Comparison of ENCODE assay signal across 24 cellular contexts in the genomic region with DNA sequence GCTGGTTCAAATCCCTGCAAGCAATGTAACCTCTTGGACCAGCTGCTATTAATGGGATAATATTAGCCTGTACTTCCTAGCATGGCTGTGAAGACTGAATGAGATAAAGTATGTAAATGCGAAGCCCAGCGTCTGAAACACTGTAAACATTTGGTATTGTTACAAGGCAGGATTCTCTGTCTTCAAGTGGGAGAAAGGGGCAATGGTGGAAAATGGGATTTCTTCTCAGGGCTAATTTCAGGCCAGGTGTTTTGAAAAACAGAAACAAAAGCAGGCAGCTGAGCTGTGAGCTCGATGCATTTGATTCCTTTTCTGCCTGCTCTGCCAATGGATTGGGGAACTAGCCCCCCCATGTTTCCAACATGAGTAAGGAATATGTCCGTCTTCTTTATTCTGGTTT.
"Had no signal": no experiment of that assay in that cellular context is flagged by ENCODE, and none has a peak within 500 bp of the region (broad histone marks: within the 10 kb centered on the region; RNA-seq: fewer than 3 reads in every experiment).

No MANE protein-coding gene starts in this region.

- H3K4me3 ChIP-seq: body of pancreas, esophagus squamous epithelium, left lung, lower lobe of right lung, mucosa of descending colon, suprapubic skin, tibial nerve had no signal

- H3K9me3 ChIP-seq: body of pancreas, esophagus squamous epithelium, lower lobe of right lung, suprapubic skin, tibial nerve had no signal

- H3K36me3 ChIP-seq: esophagus squamous epithelium, left lung, lower lobe of right lung, suprapubic skin, tibial nerve had no signal

- ATAC-seq: body of pancreas; left lung; lower lobe of right lung; mucosa of descending colon; natural killer cell treated with Interleukin-12 subunit alpha and Interleukin-12 subunit beta and Interleukin-15 and Interleukin-18, amount 100 ng/mL, for 72 hours; right cardiac atrium had no signal

- DNase-seq: activated CD4-positive, alpha-beta T cell treated with anti-CD3 and anti-CD28 coated beads for 4 hours; activated CD4-positive, alpha-beta T cell treated with anti-CD3 and anti-CD28 coated beads, Interleukin-2, amount 50 U/mL, for 48 hours; activated CD8-positive, alpha-beta memory T cell treated with anti-CD3 and anti-CD28 coated beads for 24 hours; activated effector memory CD4-positive, alpha-beta T cell treated with Interleukin-2 at 50 U/mL for 16 hours; activated naive CD4-positive, alpha-beta T cell treated with Interleukin-2 at 50 U/mL for 16 hours; anterior cingulate cortex; body of pancreas; dermis blood vessel endothelial cell; effector CD4-positive, alpha-beta T cell; esophagus squamous epithelium; foreskin melanocyte; left lung; lower lobe of right lung; mucosa of descending colon; posterior cingulate gyrus; right cardiac atrium; stimulated activated CD4-positive, alpha-beta T cell treated with anti-CD3 and anti-CD28 coated beads, Interleukin-15, amount 100 ng/mL, for 24 hours; stimulated activated CD4-positive, alpha-beta T cell treated with anti-CD3 and anti-CD28 coated beads, Interleukin-2, amount 100 ng/mL, for 24 hours; stimulated activated naive CD4-positive, alpha-beta T cell had no signal

- H3K36me3 Mint-ChIP-seq: activated naive CD8-positive, alpha-beta T cell; natural killer cell treated with Interleukin-12 subunit alpha and Interleukin-12 subunit beta and Interleukin-15 and Interleukin-18, amount 100 ng/mL, for 72 hours had no signal

- H3K4me1 ChIP-seq: body of pancreas, esophagus squamous epithelium, left lung, lower lobe of right lung, suprapubic skin, tibial nerve had no signal

- H3K27ac Mint-ChIP-seq: activated naive CD8-positive, alpha-beta T cell; natural killer cell treated with Interleukin-12 subunit alpha and Interleukin-12 subunit beta and Interleukin-15 and Interleukin-18, amount 100 ng/mL, for 72 hours had no signal

- H3K4me3 Mint-ChIP-seq: activated naive CD8-positive, alpha-beta T cell; natural killer cell treated with Interleukin-12 subunit alpha and Interleukin-12 subunit beta and Interleukin-15 and Interleukin-18, amount 100 ng/mL, for 72 hours had no signal

- H3K27me3 ChIP-seq: body of pancreas, esophagus squamous epithelium, left lung, suprapubic skin, tibial nerve had no signal

- H3K27me3 Mint-ChIP-seq: activated naive CD8-positive, alpha-beta T cell; natural killer cell treated with Interleukin-12 subunit alpha and Interleukin-12 subunit beta and Interleukin-15 and Interleukin-18, amount 100 ng/mL, for 72 hours had no signal

- H3K27ac ChIP-seq: body of pancreas, epithelial cell of prostate, esophagus squamous epithelium, left lung, lower lobe of right lung, suprapubic skin, tibial nerve had no signal
